26 cellular contexts compared by ENCODE assay signal in the genomic region with DNA sequence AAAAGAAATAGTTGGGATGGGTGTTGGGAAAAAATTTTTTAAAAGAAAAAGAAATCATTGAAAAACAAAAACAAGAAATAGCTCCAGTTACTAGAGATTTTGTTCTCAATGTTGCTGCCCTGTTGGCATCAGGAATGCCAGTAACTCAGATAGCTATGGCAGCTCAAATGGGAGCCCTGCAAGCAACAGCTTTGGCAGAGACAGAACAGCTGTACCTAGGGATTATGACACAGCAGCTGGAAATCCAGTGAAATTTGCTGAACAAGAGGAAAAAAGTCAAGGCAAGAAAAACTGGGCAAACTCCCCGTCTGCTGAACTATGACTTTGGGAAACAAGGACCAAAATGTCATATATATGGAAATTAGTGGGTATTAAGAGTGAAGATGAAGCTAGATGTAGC. TPM values are rescaled to one million over a fixed set of nuclear protein-coding genes. Genes with fewer than 3 reads are reported as not detected.
"Had no signal": no experiment of that assay in that cellular context is flagged by ENCODE, and none has a peak within 500 bp of the region (broad histone marks: within the 10 kb centered on the region; RNA-seq: fewer than 3 reads in every experiment).

No MANE protein-coding gene starts in this region.

- ATAC-seq: activated naive CD4-positive, alpha-beta T cell treated with anti-CD3 and anti-CD28 coated beads, Interleukin-2, amount 50 U/mL, for 72 hours; activated T-cell treated with anti-CD3 and anti-CD28 coated beads, Interleukin-2, amount 50 U/mL, for 4 hours; heart right ventricle; natural killer cell treated with Interleukin-12 subunit alpha and Interleukin-12 subunit beta and Interleukin-15 and Interleukin-18, amount 100 ng/mL, for 72 hours had no signal

- H3K36me3 Mint-ChIP-seq: activated naive CD4-positive, alpha-beta T cell treated with anti-CD3 and anti-CD28 coated beads, Interleukin-2, amount 50 U/mL, for 72 hours had no signal

- H3K9me3 Mint-ChIP-seq: activated naive CD4-positive, alpha-beta T cell treated with anti-CD3 and anti-CD28 coated beads, Interleukin-2, amount 50 U/mL, for 72 hours; activated T-cell treated with anti-CD3 and anti-CD28 coated beads, Interleukin-2, amount 50 U/mL, for 4 hours; brain; immature natural killer cell; natural killer cell treated with Interleukin-12 subunit alpha and Interleukin-12 subunit beta and Interleukin-15 and Interleukin-18, amount 100 ng/mL, for 72 hours had no signal

- FAIRE-seq: endometrium had no signal

- H3K4me3 ChIP-seq: coronary artery, heart right ventricle, left ventricle myocardium inferior, sigmoid colon, tibial artery, uterus had no signal

- H3K27ac Mint-ChIP-seq: brain; natural killer cell treated with Interleukin-12 subunit alpha and Interleukin-12 subunit beta and Interleukin-15 and Interleukin-18, amount 100 ng/mL, for 72 hours had no signal

- H3K4me3 Mint-ChIP-seq: activated T-cell treated with anti-CD3 and anti-CD28 coated beads, Interleukin-2, amount 50 U/mL, for 4 hours; brain; immature natural killer cell; natural killer cell treated with Interleukin-12 subunit alpha and Interleukin-12 subunit beta and Interleukin-15 and Interleukin-18, amount 100 ng/mL, for 72 hours had no signal

- H3K9me3 ChIP-seq: heart right ventricle, left ventricle myocardium inferior, sigmoid colon, tibial artery, uterus had no signal

- H3K27ac ChIP-seq: coronary artery, left ventricle myocardium inferior, sigmoid colon, tibial artery, uterus, VCaP had no signal

- DNase-seq: activated CD4-positive, alpha-beta T cell treated with anti-CD3 and anti-CD28 coated beads, Interleukin-2, amount 50 U/mL, for 1 hour; activated CD4-positive, CD25-positive, alpha-beta regulatory T cell treated with anti-CD3 and anti-CD28 coated beads, Interleukin-2, amount 50 U/mL, for 72 hours; activated CD8-positive, alpha-beta memory T cell treated with anti-CD3 and anti-CD28 coated beads, Interleukin-2, amount 50 U/mL, for 4 hours; activated gamma-delta T cell; activated T-cell treated with anti-CD3 and anti-CD28 coated beads, Interleukin-2, amount 50 U/mL, for 4 hours; amygdala; caudate nucleus; heart right ventricle; immature natural killer cell; kidney glomerular epithelial cell; left ventricle myocardium inferior; mesendoderm; nucleus accumbens; sigmoid colon; stimulated activated CD8-positive, alpha-beta memory T cell treated with anti-CD3 and anti-CD28 coated beads, Interleukin-4, amount 100 ng/mL, for 48 hours; stimulated activated naive CD4-positive, alpha-beta T cell; substantia nigra; T-helper 2 cell; tibial artery; uterus had no signal

- H3K27me3 Mint-ChIP-seq: brain; natural killer cell treated with Interleukin-12 subunit alpha and Interleukin-12 subunit beta and Interleukin-15 and Interleukin-18, amount 100 ng/mL, for 72 hours had no signal

- H3K4me1 ChIP-seq: sigmoid colon, uterus had no signal

RNA-seq across cellular contexts. Expression of a gene that starts 36.0 kb away (rescaled TPM):
- total RNA-seq: activated naive CD4-positive, alpha-beta T cell treated with anti-CD3 and anti-CD28 coated beads, Interleukin-2, amount 50 U/mL, for 72 hours; natural killer cell treated with Interleukin-12 subunit alpha and Interleukin-12 subunit beta and Interleukin-15 and Interleukin-18, amount 100 ng/mL, for 72 hours had no signal
